ENCODE assay signal across 27 cellular contexts in genomic region chr4:108965472-108966076, GRCh38.
"Had no signal": no experiment of that assay in that cellular context is flagged by ENCODE, and none has a peak within 500 bp of the region (broad histone marks: within the 10 kb centered on the region; RNA-seq: fewer than 3 reads in every experiment).

No MANE protein-coding gene starts in this region.

- H3K36me3 ChIP-seq: ascending aorta, MG63 had no signal

- H3K4me3 Mint-ChIP-seq: activated CD4-positive, alpha-beta memory T cell treated with anti-CD3 and anti-CD28 coated beads for 36 hours; activated CD4-positive, alpha-beta T cell treated with anti-CD3 and anti-CD28 coated beads, Interleukin-2, amount 10 ng/mL, durations not matched to agents 7 days and 5 days; activated naive CD8-positive, alpha-beta T cell treated with anti-CD3 and anti-CD28 coated beads, Interleukin-2, amount 50 U/mL, for 24 hours; activated T-cell treated with anti-CD3 and anti-CD28 coated beads, Interleukin-2, amount 50 U/mL, for 4 hours; brain; central memory CD8-positive, alpha-beta T cell; T-helper 17 cell had no signal

- ATAC-seq: activated naive CD4-positive, alpha-beta T cell treated with anti-CD3 and anti-CD28 coated beads, Interleukin-2, amount 50 U/mL, for 72 hours; activated naive CD8-positive, alpha-beta T cell treated with anti-CD3 and anti-CD28 coated beads, Interleukin-2, amount 50 U/mL, for 24 hours; activated T-cell treated with anti-CD3 and anti-CD28 coated beads, Interleukin-2, amount 50 U/mL, for 4 hours; T-helper 17 cell had no signal

- DNase-seq: activated CD4-positive, alpha-beta memory T cell treated with anti-CD3 and anti-CD28 coated beads for 36 hours; activated CD4-positive, alpha-beta T cell treated with anti-CD3 and anti-CD28 coated beads, Interleukin-2, amount 10 ng/mL, durations not matched to agents 7 days and 5 days; activated CD4-positive, CD25-positive, alpha-beta regulatory T cell; activated CD8-positive, alpha-beta memory T cell treated with anti-CD3 and anti-CD28 coated beads for 24 hours; activated effector memory CD4-positive, alpha-beta T cell treated with anti-CD3 and anti-CD28 coated beads, Interleukin-2, amount 50 U/mL, for 16 hours; activated naive CD4-positive, alpha-beta T cell treated with Interleukin-2 at 50 U/mL for 16 hours; activated naive CD8-positive, alpha-beta T cell treated with anti-CD3 and anti-CD28 coated beads, Interleukin-2, amount 50 U/mL, for 24 hours; activated T-cell treated with anti-CD3 and anti-CD28 coated beads, Interleukin-2, amount 50 U/mL, for 4 hours; amniotic stem cell; MG63; MV-4-11; NCI-H1092 treated with DMSO at 0.1 percent for 48 hours; NCI-H1417 treated with DMSO at 0.1 percent for 48 hours; NCI-H1694; NCI-H2029 treated with DMSO at 0.1 percent for 48 hours; NCI-H2227 treated with DMSO at 0.1 percent for 48 hours; NCI-H446 treated with DMSO at 0.1 percent for 48 hours; SHP77; T-helper 17 cell; T-helper 9 cell had no signal

- H3K27ac Mint-ChIP-seq: activated CD4-positive, alpha-beta memory T cell treated with anti-CD3 and anti-CD28 coated beads for 36 hours; activated CD4-positive, alpha-beta T cell treated with anti-CD3 and anti-CD28 coated beads, Interleukin-2, amount 10 ng/mL, durations not matched to agents 7 days and 5 days; activated naive CD4-positive, alpha-beta T cell treated with anti-CD3 and anti-CD28 coated beads, Interleukin-2, amount 50 U/mL, for 72 hours; activated naive CD8-positive, alpha-beta T cell treated with anti-CD3 and anti-CD28 coated beads, Interleukin-2, amount 50 U/mL, for 24 hours; brain; T-helper 17 cell had no signal

- H3K4me1 Mint-ChIP-seq: activated naive CD8-positive, alpha-beta T cell treated with anti-CD3 and anti-CD28 coated beads, Interleukin-2, amount 50 U/mL, for 24 hours; central memory CD8-positive, alpha-beta T cell; T-helper 17 cell had no signal

- H3K36me3 Mint-ChIP-seq: activated CD4-positive, alpha-beta memory T cell treated with anti-CD3 and anti-CD28 coated beads for 36 hours; brain had no signal

- H3K9ac ChIP-seq: KMS-11 had no signal

- H3K4me2 ChIP-seq: KMS-11 had no signal

- H3K4me3 ChIP-seq: ascending aorta, MG63 had no signal

- H3K27me3 Mint-ChIP-seq: activated CD4-positive, alpha-beta memory T cell treated with anti-CD3 and anti-CD28 coated beads for 36 hours; activated naive CD8-positive, alpha-beta T cell treated with anti-CD3 and anti-CD28 coated beads, Interleukin-2, amount 50 U/mL, for 24 hours; T-helper 17 cell had no signal

- H3K9me3 Mint-ChIP-seq: activated CD4-positive, alpha-beta memory T cell treated with anti-CD3 and anti-CD28 coated beads for 36 hours; activated T-cell treated with anti-CD3 and anti-CD28 coated beads, Interleukin-2, amount 50 U/mL, for 4 hours; brain had no signal

- FAIRE-seq: RCC 7860 had no signal

- H3K9me3 ChIP-seq: ascending aorta, MG63 had no signal

- H3K27ac ChIP-seq: ascending aorta, KMS-11, VCaP had no signal

- H3K27me3 ChIP-seq: ascending aorta, MG63 had no signal

- H3K4me1 ChIP-seq: ascending aorta had no signal
